Comparison of ENCODE assay signal across 17 cellular contexts in the genomic region with DNA sequence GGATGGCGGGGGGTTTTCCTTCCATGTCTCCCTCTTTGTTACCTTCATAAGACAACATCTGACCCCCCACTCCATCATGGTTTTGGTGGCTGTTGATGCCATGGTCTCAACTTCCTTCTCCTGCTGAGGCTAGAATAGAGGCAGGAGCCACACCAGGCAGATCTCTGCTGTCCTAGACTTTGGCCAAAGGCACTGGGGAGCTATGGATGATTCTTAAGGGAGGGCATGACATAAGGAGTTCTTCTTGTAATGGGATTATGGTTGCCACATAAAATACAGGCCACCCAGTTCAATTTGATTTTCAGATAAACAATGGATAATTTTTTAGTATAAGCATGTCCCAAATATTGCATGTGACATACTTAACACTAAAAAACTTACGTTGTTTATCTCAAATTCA. TPM values are rescaled to one million over a fixed set of nuclear protein-coding genes. Genes with fewer than 3 reads are reported as not detected.
A peak's percentile ranks its signal among the peaks of the same experiment; 100 is the strongest.
DNase-seq lines count a peak whose midpoint lies in the region; ATAC-seq, FAIRE-seq and TF ChIP-seq lines count a peak whose summit lies in the region.
"Had no signal": no experiment of that assay in that cellular context is flagged by ENCODE, and none has a peak within 500 bp of the region (broad histone marks: within the 10 kb centered on the region; RNA-seq: fewer than 3 reads in every experiment).

No MANE protein-coding gene starts in this region.

- H3K9me1 ChIP-seq in K562 (ENCODE audit: control insufficient read depth, insufficient read depth, low read length) = no peaks in the 10 kb centered on the region

- H3K4me3 Mint-ChIP-seq in CD4-positive, alpha-beta T cell = no peak overlapping the region
- H3K4me3 Mint-ChIP-seq in neural progenitor cell (no peak overlapping the region), osteocyte (ENCODE audit: unreplicated experiment) (no peak overlapping the region)
- H3K4me3 Mint-ChIP-seq: CD14-positive monocyte had no signal

- in situ Hi-C loops in K562 (cut with MboI) = no loop called here

- POLR2A ChIA-PET in A549 (lab: Yijun Ruan, JAX) = no interaction called here
- POLR2A ChIA-PET in CD4-positive, alpha-beta T cell (lab: Charles Lee) = interaction anchor here (1.2 kb wide), 1 partner anchor 9 kb away, joined by 3 read pairs; no protein-coding TSS in a partner anchor
- POLR2A ChIA-PET in K562 (lab: Yijun Ruan, JAX) = no interaction called here

- no peak overlapping the region for H3K4me2 ChIP-seq in A549
- H3K4me2 ChIP-seq in K562 (ENCODE audit: insufficient read depth, low read length) = no peak overlapping the region
- no peak overlapping the region for H3K4me2 ChIP-seq in neural progenitor cell

- H3K9me3 ChIP-seq in A549 (peaks cover 4% of the 10 kb centered on the region; the same call in 1 of the 3 replicates), K562 (replicated peaks; ENCODE audit: control insufficient read depth, insufficient read depth, low read depth, low read length) (no peaks in the 10 kb centered on the region; the same call in 1 of the 2 replicates), neural progenitor cell (ENCODE audit: low read depth) (no peaks in the 10 kb centered on the region)
- H3K9me3 ChIP-seq in CD4-positive, alpha-beta T cell (ENCODE audit: control insufficient read depth, low read length) = no peaks in the 10 kb centered on the region

- intact Hi-C loops in CD4-positive, alpha-beta T cell (cut with DNase I, micrococcal nuclease) = no loop called here
- intact Hi-C loops in K562 (cut with micrococcal nuclease) = no loop called here

- TF ChIP-seq CTCF in A549 (IDR thresholded peaks at IDR 0.05) (no peak), K562 (IDR thresholded peaks at IDR 0.05 in 2 of 3, conservative IDR thresholded peaks at IDR 0.05 in 1 of 3; ENCODE audit: insufficient read depth in 2 of 3, low read depth in 1 of 3, low read length in 3 of 3) (no peak), neural progenitor cell (IDR thresholded peaks at IDR 0.05) (no peak), osteocyte (IDR thresholded peaks at IDR 0.05) (no peak)
- no peak for TF ChIP-seq CTCF in CD4-positive, alpha-beta T cell (IDR thresholded peaks at IDR 0.05)

- H4K20me1 ChIP-seq in K562 (replicated peaks; ENCODE audit: control insufficient read depth, insufficient read depth, low read length) (no peaks in the 10 kb centered on the region), neural progenitor cell (ENCODE audit: low read depth) (no peaks in the 10 kb centered on the region)

- H3K4me1 ChIP-seq in A549 (peaks cover 19% of the 10 kb centered on the region), K562 (replicated peaks in 1 of 2; ENCODE audit: control insufficient read depth in 2 of 2, insufficient read depth in 2 of 2, low read length in 2 of 2) (peaks cover 0 to 13% of the 10 kb centered on the region in 2 experiments; a peak in 2 of 5 replicates), neural progenitor cell (peaks cover 20% of the 10 kb centered on the region)

- ATAC-seq in A549 (no peak), K562 (no peak), GM21423 (IDR thresholded peaks at IDR 0.05; ENCODE audit: unreplicated experiment) (no peak), GM21576 (IDR thresholded peaks at IDR 0.05; ENCODE audit: unreplicated experiment) (no peak)
- no peak for ATAC-seq in CD4-positive, alpha-beta T cell (ENCODE audit: poor library complexity)

- no peaks in the 10 kb centered on the region for H3K27me3 Mint-ChIP-seq in CD4-positive, alpha-beta T cell
- H3K27me3 Mint-ChIP-seq in neural progenitor cell (ENCODE audit: insufficient read depth, low read depth) (peaks cover 18% of the 10 kb centered on the region), osteocyte (ENCODE audit: unreplicated experiment) (no peaks in the 10 kb centered on the region)

- TF ChIP-seq RAD21 in A549 (conservative IDR thresholded peaks at IDR 0.05 in 1 of 2, IDR thresholded peaks at IDR 0.05 in 1 of 2) (no peak), K562 (CRISPR knock-in tag; conservative IDR thresholded peaks at IDR 0.05 in 1 of 2, IDR thresholded peaks at IDR 0.05 in 1 of 2) (no peak)

- H3K36me3 ChIP-seq in K562 (ENCODE audit: control insufficient read depth, insufficient read depth, low read length) (no peaks in the 10 kb centered on the region), neural progenitor cell (no peaks in the 10 kb centered on the region)

- no peak for TF ChIP-seq EP300 in A549 (IDR thresholded peaks at IDR 0.05)
- TF ChIP-seq EP300 in K562 (IDR thresholded peaks at IDR 0.05; ENCODE audit: low read length) = no peak

- no TSS peak for BruUV-seq in K562 (replicated peaks; lab: Mats Ljungman, UMichigan)

- WGBS in A549 (ENCODE audit: missing lambda C conversion rate) = 89% methylated on average over 2 of the region's 2 CpGs
- WGBS in K562 (ENCODE audit: insufficient coverage, low coverage, missing lambda C conversion rate) = 13% methylated on average over 2 of the region's 2 CpGs

- FAIRE-seq in A549 (lab: Jason Lieb, UNC) (no peak), K562 (lab: Jason Lieb, UNC) (peak; percentile 37)
- FAIRE-seq: G401.6, GM19239 had no signal

- no peak for TF ChIP-seq POLR2A in A549 (IDR thresholded peaks at IDR 0.05; ENCODE audit: low read length)
- no peak for TF ChIP-seq POLR2A in K562 (conservative IDR thresholded peaks at IDR 0.05)

- no peaks in the 10 kb centered on the region for H3K36me3 Mint-ChIP-seq in CD4-positive, alpha-beta T cell (ENCODE audit: low read depth)
- H3K36me3 Mint-ChIP-seq in neural progenitor cell = no peaks in the 10 kb centered on the region
- H3K36me3 Mint-ChIP-seq in osteocyte (ENCODE audit: unreplicated experiment) = no peaks in the 10 kb centered on the region
- H3K36me3 Mint-ChIP-seq: CD14-positive monocyte had no signal

- peaks cover 32% of the 10 kb centered on the region for H3K4me1 Mint-ChIP-seq in CD4-positive, alpha-beta T cell (ENCODE audit: low read depth)
- H3K4me1 Mint-ChIP-seq in neural progenitor cell (peaks cover 21% of the 10 kb centered on the region), osteocyte (ENCODE audit: unreplicated experiment) (peaks cover 12% of the 10 kb centered on the region)

- CTCF ChIA-PET in A549 (lab: Yijun Ruan, JAX) = interaction anchor here (0.7 kb wide), 1 partner anchor 91 kb away, joined by 4 read pairs; no protein-coding TSS in a partner anchor
- CTCF ChIA-PET in CD4-positive, alpha-beta T cell (lab: Charles Lee) = no interaction called here
- CTCF ChIA-PET in K562 (lab: Yijun Ruan, JAX; ENCODE audit: low intra/inter-chr PET ratio) = no interaction called here

- H3K9ac ChIP-seq in K562 (ENCODE audit: insufficient read depth in 1 of 2, low read depth in 2 of 2, low read length in 2 of 2) (no peak overlapping the region), neural progenitor cell (no peak overlapping the region)

- H3K27me3 ChIP-seq in CD4-positive, alpha-beta T cell (ENCODE audit: control insufficient read depth, insufficient read depth, low read length) = no peaks in the 10 kb centered on the region
- peaks cover 0 to 7% of the 10 kb centered on the region in 2 experiments; a peak in 2 of 5 replicates for H3K27me3 ChIP-seq in K562 (ENCODE audit: control insufficient read depth in 2 of 2, insufficient read depth in 2 of 2, low read length in 2 of 2)
- no peaks in the 10 kb centered on the region for H3K27me3 ChIP-seq in neural progenitor cell

- H2AFZ ChIP-seq in K562 (ENCODE audit: low read depth, low read length) = no peak overlapping the region
- H2AFZ ChIP-seq in neural progenitor cell (replicated peaks) = no peak overlapping the region

- H3K27ac Mint-ChIP-seq in CD4-positive, alpha-beta T cell = peak overlapping the region; percentile 10
- H3K27ac Mint-ChIP-seq in neural progenitor cell (peak overlapping the region; percentile 37), osteocyte (ENCODE audit: unreplicated experiment) (no peak overlapping the region)
- H3K27ac Mint-ChIP-seq: CD14-positive monocyte had no signal

- peak overlapping the region in 1 of 2 experiments; percentile 79; a peak in 4 of 6 replicates for H3K27ac ChIP-seq in A549
- H3K27ac ChIP-seq in CD4-positive, alpha-beta T cell (ENCODE audit: low read depth, low read length) = no peak overlapping the region
- H3K27ac ChIP-seq in K562 (ENCODE audit: extremely low read depth, low read depth, low read length) = no peak overlapping the region
- no peak overlapping the region for H3K27ac ChIP-seq in neural progenitor cell

- no peaks in the 10 kb centered on the region for H3K79me2 ChIP-seq in K562 (ENCODE audit: control insufficient read depth, insufficient read depth, low read length)
- no peaks in the 10 kb centered on the region for H3K79me2 ChIP-seq in neural progenitor cell (ENCODE audit: low read depth)

- H3K9me3 Mint-ChIP-seq in CD4-positive, alpha-beta T cell = peaks cover 2% of the 10 kb centered on the region
- H3K9me3 Mint-ChIP-seq in neural progenitor cell (peaks cover 2% of the 10 kb centered on the region), osteocyte (ENCODE audit: unreplicated experiment) (no peaks in the 10 kb centered on the region)

- H3F3A ChIP-seq in neural progenitor cell (ENCODE audit: low read depth) = peaks cover 17% of the 10 kb centered on the region

- H3K4me3 ChIP-seq in A549 = no peak overlapping the region
- no peak overlapping the region for H3K4me3 ChIP-seq in K562
- no peak overlapping the region for H3K4me3 ChIP-seq in neural progenitor cell

- DNase-seq in A549 (ENCODE audit: low read depth in 1 of 2, low spot score in 1 of 2) (no peak), K562 (ENCODE audit: extremely low read depth in 1 of 4, low spot score in 3 of 4) (no peak), neural progenitor cell (ENCODE audit: low spot score) (no peak), AG20443 (ENCODE audit: low spot score) (no peak), osteocyte (ENCODE audit: extremely low spot score, unreplicated experiment) (no peak)
- DNase-seq in CD4-positive, alpha-beta T cell = no peak
- DNase-seq: COR-L47; GOT3; KBM-7; NCI-H1105; NCI-H2081; NK-92 treated with Interleukin-12 subunit alpha and Interleukin-12 subunit beta, amount 100 ng/mL, for 24 hours had no signal

RNA-seq across cellular contexts. Expression of a gene that starts 52.2 kb away (rescaled TPM):
- polyA plus RNA-seq in A549 (2011; rRNA removed) (16.8 and 25.1 TPM in 2 replicates), A549 (2017; fragmentation: RNase III; extraction: RNeasy Plus Mini Kit Qiagen cat#74134 plus additional on column Dnase treatment) (47.9 to 67.5 TPM (median 54.9 TPM) in 3 replicates), K562 (2011; rRNA removed) (0.52 and 1.6 TPM in 2 replicates), K562 (2014; fragmentation: Illumina TruSeq; extraction: Trizol) (0.25 and 0.29 TPM in 2 replicates), K562 (2014; fragmentation: Nextera tagmentation; extraction: Ambion mirVana) (under 1 TPM; 0.14 to 0.18 TPM), K562 (2014; rRNA removed) (4.0 and 4.7 TPM in 2 replicates)
- polyA plus RNA-seq in A549 (2012; cell fraction: cytosol; rRNA removed) = 51.4 and 90.0 TPM in 2 replicates
- polyA plus RNA-seq in A549 (2012; cell fraction: nucleus; rRNA removed) = 63.3 and 123 TPM in 2 replicates
- 18.1 and 21.3 TPM in 2 replicates for polyA minus RNA-seq in A549 (2011; rRNA and poly(A)+ RNA removed)
- total RNA-seq in CD4-positive, alpha-beta T cell = 1 to 10 TPM; 5.6 to 6.4 TPM
- 0.25 and 1.5 TPM in 2 replicates for total RNA-seq in K562 (2011; cell fraction: chromatin; rRNA removed; ENCODE audit: low replicate concordance)
- total RNA-seq in K562 (2011; cell fraction: nucleolus; rRNA removed) = 2.9 and 4.7 TPM in 2 replicates
- total RNA-seq in K562 (2011; cell fraction: nucleoplasm; rRNA removed) = 1.9 and 2.3 TPM in 2 replicates
- total RNA-seq in K562 (2014; rRNA removed) (11.9 and 13.6 TPM in 2 replicates), K562 (2014; rRNA removed; fragmentation: Illumina TruSeq; extraction: Trizol) (0.19 and 0.22 TPM in 2 replicates), K562 (2015; rRNA removed; fragmentation: Illumina TruSeq; extraction: Trizol) (0.76 and 1.3 TPM in 2 replicates), K562 (2021) (4.9 and 5.7 TPM in 2 replicates), neural progenitor cell (ENCODE audit: low replicate concordance) (12.2 and 32.7 TPM in 2 replicates), osteocyte (60.8 and 63.0 TPM in 2 replicates)
- polyA plus RNA-seq in K562 (2011; cell fraction: cytosol; rRNA removed) = 2.4 and 5.6 TPM in 2 replicates
- polyA plus RNA-seq in K562 (2011; cell fraction: nucleus; rRNA removed) = 4.3 and 4.5 TPM in 2 replicates
- polyA plus RNA-seq in K562 (2012) = 1.6 and 2.5 TPM in 2 replicates
- polyA minus RNA-seq in K562 (2011; rRNA and poly(A)+ RNA removed) = 0.32 and 0.48 TPM in 2 replicates
- polyA minus RNA-seq in K562 (2011; cell fraction: cytosol; rRNA and poly(A)+ RNA removed) = 1.7 and 3.7 TPM in 2 replicates
- polyA minus RNA-seq in K562 (2011; cell fraction: nucleus; rRNA and poly(A)+ RNA removed) = 3.2 and 4.7 TPM in 2 replicates
